Comparison of ENCODE assay signal across 8 cellular contexts in the genomic region with DNA sequence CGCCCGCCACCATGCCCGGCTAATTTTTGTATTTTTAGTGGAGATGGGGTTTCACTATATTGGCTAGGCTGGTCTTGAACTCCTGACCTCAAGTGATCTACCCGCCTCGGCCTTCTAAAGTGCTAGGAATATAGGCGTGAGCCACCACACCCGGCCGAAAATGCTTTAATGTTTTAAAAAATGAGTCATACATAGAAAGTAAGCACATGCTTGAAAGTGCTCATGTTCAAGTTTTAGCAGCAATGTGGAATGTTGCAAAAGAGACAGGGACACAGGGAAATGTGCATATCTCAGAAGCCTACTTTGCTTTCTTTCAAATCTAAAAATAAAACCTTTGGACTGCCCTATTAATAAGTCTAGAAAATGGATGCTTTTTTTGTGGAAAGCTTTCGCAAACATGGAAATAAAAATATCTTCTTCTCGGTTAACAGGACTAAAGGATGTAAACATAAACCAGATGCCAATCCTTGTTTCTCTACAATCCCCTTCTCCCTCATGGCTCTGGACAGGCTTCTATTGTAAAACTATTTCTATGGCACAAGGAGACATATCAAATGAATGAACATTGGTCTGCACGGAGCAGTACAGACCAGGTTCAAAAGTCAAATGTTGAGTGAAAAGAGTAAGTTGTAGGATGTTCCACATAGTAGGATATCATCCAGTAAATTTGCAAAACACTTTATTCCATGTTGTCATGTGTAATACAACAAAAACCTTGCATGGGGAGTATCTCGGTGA. TPM values are rescaled to one million over a fixed set of nuclear protein-coding genes. Genes with fewer than 3 reads are reported as not detected.
A peak's percentile ranks its signal among the peaks of the same experiment; 100 is the strongest.
DNase-seq lines count a peak whose midpoint lies in the region; ATAC-seq and TF ChIP-seq lines count a peak whose summit lies in the region.

No MANE protein-coding gene starts in this region.

- H3K27ac Mint-ChIP-seq in activated naive CD4-positive, alpha-beta T cell treated with anti-CD3 and anti-CD28 coated beads, Interleukin-2, amount 50 U/mL, for 72 hours, result peak overlapping the region; percentile 22 to 65

- no peak overlapping the region for H3K9ac ChIP-seq in MM.1S (ENCODE audit: low read length)

- no peak overlapping the region for H3K4me3 ChIP-seq in thyroid gland (replicated peaks in 1 of 3)
- no peak overlapping the region for H3K4me3 ChIP-seq in MM.1S (ENCODE audit: low read length)

- DNase-seq in activated T-cell treated with anti-CD3 and anti-CD28 coated beads, Interleukin-2, amount 50 U/mL, for 4 hours, result no peak
- no peak for DNase-seq in activated T-cell treated with anti-CD3 and anti-CD28 coated beads, Interleukin-2, amount 50 U/mL, for 48 hours
- DNase-seq in activated naive CD4-positive, alpha-beta T cell treated with anti-CD3 and anti-CD28 coated beads, Interleukin-2, amount 50 U/mL, for 72 hours (ENCODE audit: low spot score in 2 of 2), result no peak
- DNase-seq in glomerular visceral epithelial cell (ENCODE audit: extremely low spot score) (peak; percentile 12), thyroid gland (no peak), UCSD-AML1 (lab: John Stamatoyannopoulos, UW; ENCODE audit: unreplicated experiment) (no peak), MM.1S (no peak), GM13977 (ENCODE audit: low spot score) (no peak)

- H3K4me2 ChIP-seq in MM.1S (ENCODE audit: low read depth, low read length), result no peak overlapping the region

- H3K27me3 ChIP-seq in thyroid gland, result no peaks in the 10 kb centered on the region
- H3K27me3 ChIP-seq in MM.1S (replicated peaks; ENCODE audit: insufficient read depth, low read length), result no peaks in the 10 kb centered on the region

- H3K4me1 ChIP-seq in thyroid gland (peaks cover 0 to 16% of the 10 kb centered on the region in 2 donors), MM.1S (ENCODE audit: low read length) (no peaks in the 10 kb centered on the region)

- no peak for TF ChIP-seq POLR2A in thyroid gland (IDR thresholded peaks at IDR 0.05)

- H2AFZ ChIP-seq in MM.1S (ENCODE audit: low read length), result no peak overlapping the region

- H3K9me2 ChIP-seq in MM.1S (replicated peaks; ENCODE audit: insufficient read depth, low read length), result no peaks in the 10 kb centered on the region

- no peak for TF ChIP-seq CTCF in thyroid gland (IDR thresholded peaks at IDR 0.05)
- no peak for TF ChIP-seq CTCF in MM.1S (IDR thresholded peaks at IDR 0.05; ENCODE audit: low read length)
- no peak for TF ChIP-seq CTCF in GM13977 (IDR thresholded peaks at IDR 0.05; ENCODE audit: extremely low read depth, insufficient read depth, missing control alignments)

- no peaks in the 10 kb centered on the region for H3K27me3 Mint-ChIP-seq in activated T-cell treated with anti-CD3 and anti-CD28 coated beads, Interleukin-2, amount 50 U/mL, for 4 hours (ENCODE audit: low read depth)

- H3K36me3 ChIP-seq in thyroid gland (no peaks in the 10 kb centered on the region), MM.1S (replicated peaks; ENCODE audit: insufficient read depth, low read length) (no peaks in the 10 kb centered on the region; the same call in 1 of the 2 replicates)

- H3K27ac ChIP-seq in thyroid gland, result peak overlapping the region in 2 of 3 donors; percentile 9 to 10
- H3K27ac ChIP-seq in MM.1S (ENCODE audit: low read length), result no peak overlapping the region

- in situ Hi-C loops in GM13977 (cut with MboI; ENCODE audit: low pct_unique_long_range_greater_than_20kb, low sequenced_read_pairs, unreplicated experiment), result no loop called here

- H3K79me2 ChIP-seq in MM.1S (ENCODE audit: low read length), result peaks cover 71% of the 10 kb centered on the region

- ATAC-seq in activated T-cell treated with anti-CD3 and anti-CD28 coated beads, Interleukin-2, amount 50 U/mL, for 4 hours, result peak in 1 of 2 donors; percentile 37
- ATAC-seq in activated naive CD4-positive, alpha-beta T cell treated with anti-CD3 and anti-CD28 coated beads, Interleukin-2, amount 50 U/mL, for 72 hours, result no peak

- intact Hi-C loops in thyroid gland (cut with DNase I), result no loop called here

- peaks cover 9% of the 10 kb centered on the region for H3K36me3 Mint-ChIP-seq in activated T-cell treated with anti-CD3 and anti-CD28 coated beads, Interleukin-2, amount 50 U/mL, for 4 hours (ENCODE audit: insufficient read depth)
- H3K36me3 Mint-ChIP-seq in activated naive CD4-positive, alpha-beta T cell treated with anti-CD3 and anti-CD28 coated beads, Interleukin-2, amount 50 U/mL, for 72 hours, result peaks cover 0 to 19% of the 10 kb centered on the region in 2 donors

- peaks cover 45% of the 10 kb centered on the region for H3K4me1 Mint-ChIP-seq in activated T-cell treated with anti-CD3 and anti-CD28 coated beads, Interleukin-2, amount 50 U/mL, for 4 hours (ENCODE audit: low read depth)

- H3K4me3 Mint-ChIP-seq in activated T-cell treated with anti-CD3 and anti-CD28 coated beads, Interleukin-2, amount 50 U/mL, for 4 hours, result peak overlapping the region; percentile 22

- 68 to 70% methylated on average over 12 of the region's 12 CpGs for WGBS in thyroid gland, 2 donors

- no peaks in the 10 kb centered on the region for H3K9me3 ChIP-seq in thyroid gland
- H3K9me3 ChIP-seq in MM.1S (replicated peaks; ENCODE audit: insufficient read depth, low read length), result no peaks in the 10 kb centered on the region

- no peaks in the 10 kb centered on the region for H3K9me3 Mint-ChIP-seq in activated T-cell treated with anti-CD3 and anti-CD28 coated beads, Interleukin-2, amount 50 U/mL, for 4 hours
- H3K9me3 Mint-ChIP-seq in activated naive CD4-positive, alpha-beta T cell treated with anti-CD3 and anti-CD28 coated beads, Interleukin-2, amount 50 U/mL, for 72 hours, result no peaks in the 10 kb centered on the region

- no peaks in the 10 kb centered on the region for H4K20me1 ChIP-seq in MM.1S (ENCODE audit: insufficient read depth, low read length)

- H3F3A ChIP-seq in MM.1S (ENCODE audit: insufficient read depth, low read length), result no peaks in the 10 kb centered on the region

RNA-seq across cellular contexts. Expression of gene MECP2, which starts 15.0 kb away (rescaled TPM):
- 10 to 100 TPM; 42.6 to 46.7 (median 45.7) TPM for total RNA-seq in activated T-cell treated with anti-CD3 and anti-CD28 coated beads, Interleukin-2, amount 50 U/mL, for 4 hours
- 10 to 100 TPM; 61.0 to 84.9 TPM for total RNA-seq in activated naive CD4-positive, alpha-beta T cell treated with anti-CD3 and anti-CD28 coated beads, Interleukin-2, amount 50 U/mL, for 72 hours
- total RNA-seq in thyroid gland, result 10 to 100 TPM; 47.7 to 93.3 (median 61.1) TPM
